ENCODE assay signal across 8 cellular contexts in the genomic region with DNA sequence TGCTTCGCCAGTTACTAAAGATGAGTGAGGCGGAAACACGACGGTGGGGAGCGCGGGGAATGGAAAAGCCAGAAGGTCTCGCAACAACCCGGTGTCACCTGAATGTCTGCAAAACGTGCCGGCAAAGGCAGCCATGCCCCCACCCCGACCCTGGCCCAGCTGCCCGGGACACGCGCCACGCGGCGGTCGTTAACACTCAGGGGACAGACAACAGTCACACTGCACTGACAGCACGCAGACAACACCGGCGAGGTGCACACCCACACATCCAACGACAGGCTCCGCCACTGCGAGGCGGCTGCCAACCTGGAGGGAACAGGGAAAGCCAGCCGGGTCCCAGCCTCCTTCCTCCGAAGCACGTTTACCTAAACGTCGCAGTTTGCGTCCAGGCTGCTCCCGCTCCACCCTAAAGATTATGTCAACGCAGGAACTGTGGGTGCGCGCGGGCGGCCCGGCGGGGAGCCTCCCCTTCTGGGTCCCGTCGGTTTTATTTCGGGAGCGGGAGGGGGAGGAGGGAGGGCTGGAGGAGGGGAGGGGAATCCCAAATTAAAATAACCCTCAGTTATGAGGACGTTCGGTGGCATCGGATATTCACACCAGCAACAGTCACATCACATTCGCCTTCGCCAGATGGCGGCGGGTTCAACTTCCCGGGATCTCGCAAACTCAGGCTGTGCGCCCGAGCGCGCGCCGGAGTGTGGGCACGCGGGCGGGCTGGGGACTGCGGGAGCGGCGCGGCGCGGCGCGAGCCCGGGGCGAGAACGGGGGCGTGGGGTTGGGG. TPM values are rescaled to one million over a fixed set of nuclear protein-coding genes. Genes with fewer than 3 reads are reported as not detected.
DNase-seq lines count a peak whose midpoint lies in the region; ATAC-seq and TF ChIP-seq lines count a peak whose summit lies in the region.

No MANE protein-coding gene starts in this region.

- H3K4me3 ChIP-seq in GM12865 (ENCODE audit: low read depth, low read length), result peak overlapping the region; percentile 80
- H3K4me3 ChIP-seq in lower leg skin (ENCODE audit: low read depth, poor library complexity, severe bottlenecking), result peak overlapping the region; percentile 80

- no peaks in the 10 kb centered on the region for H3K36me3 Mint-ChIP-seq in chondrocyte (ENCODE audit: low read depth)

- H3K27me3 Mint-ChIP-seq in chondrocyte (ENCODE audit: low read depth), result peaks cover 22% of the 10 kb centered on the region

- TF ChIP-seq CTCF in GM12865 (IDR thresholded peaks at IDR 0.05; ENCODE audit: insufficient read depth, low read depth, low read length, missing control alignments), result no peak
- peak; percentile 42 for TF ChIP-seq CTCF in chondrocyte (IDR thresholded peaks at IDR 0.05)
- TF ChIP-seq CTCF in lower leg skin (IDR thresholded peaks at IDR 0.05), result no peak

- 0 to 1% methylated on average over 38 to 39 of the region's 73 CpGs for WGBS in lower leg skin, 2 donors

- peak overlapping the region; percentile 78 for H3K4me3 Mint-ChIP-seq in chondrocyte (ENCODE audit: unreplicated experiment)

- no peaks in the 10 kb centered on the region for H3K9me3 Mint-ChIP-seq in chondrocyte (ENCODE audit: low read depth)

- DNase-seq in GM12865 (ENCODE audit: low read depth) (peak; percentile 62), NCI-H146 (lab: John Stamatoyannopoulos, UW) (peak; percentile 72), chondrocyte (ENCODE audit: low spot score) (no peak), lower leg skin (ENCODE audit: low spot score in 2 of 2) (peak; percentile 53 to 90), NCI-H128 (lab: John Stamatoyannopoulos, UW; ENCODE audit: unreplicated experiment) (no peak)
- DNase-seq in stimulated activated CD8-positive, alpha-beta memory T cell treated with anti-CD3 and anti-CD28 coated beads, Interleukin-12 subunit alpha, Interleukin-12 subunit beta, amount 100 ng/mL, for 4 hours (ENCODE audit: low read depth), result peak; percentile 26

- intact Hi-C loops in lower leg skin (cut with DNase I; ENCODE audit: low total_unique reads), result no loop called here

- no peak for TF ChIP-seq POLR2A in lower leg skin (IDR thresholded peaks at IDR 0.05)

- peak; percentile 6 for ATAC-seq in HG02571 (IDR thresholded peaks at IDR 0.05; ENCODE audit: unreplicated experiment)
- ATAC-seq in activated CD4-positive, CD25-positive, alpha-beta regulatory T cell treated with anti-CD3 and anti-CD28 coated beads, Interleukin-2, amount 50 U/mL, for 24 hours, result peak; percentile 1 to 6

- peak overlapping the region; percentile 18 for H3K27ac Mint-ChIP-seq in chondrocyte (ENCODE audit: unreplicated experiment)

- H3K4me1 Mint-ChIP-seq in chondrocyte (ENCODE audit: low read depth), result peaks cover 48% of the 10 kb centered on the region

RNA-seq across cellular contexts. Expression of a gene that starts 0.7 kb away (rescaled TPM):
- total RNA-seq in chondrocyte (8.9 to 10.4 TPM (median 10.3 TPM) in 3 replicates), lower leg skin (10 to 100 TPM; 11.7 to 29.3 (median 24.2) TPM)

RNA-seq across cellular contexts. Expression of a gene that starts 2.4 kb away (rescaled TPM):
- 7.8 to 10.6 TPM (median 8.0 TPM) in 3 replicates for total RNA-seq in chondrocyte
- total RNA-seq in lower leg skin, result 10 to 100 TPM; 14.1 to 23.3 (median 17.6) TPM

Comparison
In these comparisons a context has a peak if more than half of its experiments do, and no peak if none do; other contexts are left out.
1. DNase-seq: peak in GM12865 (single experiment), NCI-H146 (single experiment), lower leg skin (2 of 2) and stimulated activated CD8-positive, alpha-beta memory T cell treated with anti-CD3 and anti-CD28 coated beads, Interleukin-12 subunit alpha, Interleukin-12 subunit beta, amount 100 ng/mL, for 4 hours (single experiment); none in chondrocyte (single experiment) and NCI-H128 (single experiment).